32 cellular contexts compared by ENCODE assay signal in the genomic region with DNA sequence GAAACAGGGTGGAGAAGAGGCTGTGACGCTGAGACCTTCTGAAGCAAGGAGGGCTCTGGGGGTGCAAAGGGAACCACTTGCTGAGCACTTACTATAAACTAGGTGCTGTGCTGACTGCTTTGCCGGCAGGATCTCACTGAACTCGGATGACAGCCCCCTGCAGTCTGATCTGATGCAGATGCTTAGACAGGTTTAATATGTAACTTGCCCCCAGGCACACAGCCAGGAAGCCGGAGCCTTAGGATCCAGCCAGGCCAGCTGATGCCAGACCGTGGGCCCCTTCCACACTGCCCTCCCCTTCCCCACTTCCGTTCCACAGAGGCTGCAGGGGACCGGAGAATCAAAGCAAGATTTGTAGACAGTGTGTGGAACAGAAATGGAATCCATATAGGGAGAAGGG. TPM values are rescaled to one million over a fixed set of nuclear protein-coding genes. Genes with fewer than 3 reads are reported as not detected.
DNase-seq lines count a peak whose midpoint lies in the region; ATAC-seq, FAIRE-seq and TF ChIP-seq lines count a peak whose summit lies in the region.
"Had no signal": no experiment of that assay in that cellular context is flagged by ENCODE, and none has a peak within 500 bp of the region (broad histone marks: within the 10 kb centered on the region; RNA-seq: fewer than 3 reads in every experiment).

No MANE protein-coding gene starts in this region.

- peak; percentile 22 to 44 for DNase-seq in A549 (ENCODE audit: low read depth in 1 of 2, low spot score in 1 of 2)
- peak; percentile 4 for DNase-seq in NCI-H69 (lab: John Stamatoyannopoulos, UW)
- peak; percentile 45 for DNase-seq in hepatocyte (ENCODE audit: low spot score)
- DNase-seq in mucosa of gallbladder (ENCODE audit: low spot score): peak; percentile 27
- no peak for DNase-seq in NCI-H2196 treated with DMSO at 0.1 percent for 48 hours (lab: John Stamatoyannopoulos, UW; ENCODE audit: unreplicated experiment)
- DNase-seq in activated CD4-positive, alpha-beta memory T cell treated with anti-CD3 and anti-CD28 coated beads, Interleukin-2, amount 10 ng/mL, durations not matched to agents 7 days and 5 days: no peak
- DNase-seq in breast epithelium (ENCODE audit: low spot score in 2 of 2): no peak
- no peak for DNase-seq in NCI-H1436 (lab: John Stamatoyannopoulos, UW)
- DNase-seq: activated CD4-positive, alpha-beta T cell treated with anti-CD3 and anti-CD28 coated beads, Interleukin-2, amount 10 ng/mL, durations not matched to agents 7 days and 5 days; activated effector memory CD4-positive, alpha-beta T cell treated with Interleukin-2 at 50 U/mL for 16 hours; activated T-cell treated with anti-CD3 and anti-CD28 coated beads, Interleukin-2, amount 50 U/mL, for 1 hour; amygdala; CD4-positive, alpha-beta T cell; DMS153; immature natural killer cell; midbrain; MV-4-11; naive thymus-derived CD8-positive, alpha-beta T cell; NCI-H1436 treated with DMSO at 0.1 percent for 48 hours; NCI-H446; NCI-H774; nucleus accumbens; SJCRH30; stimulated activated naive B cell treated with anti-CD40 and anti-IgM and Interleukin-4, amounts not matched to agents 10 μg/mL and 1 μg/mL and 100 μg/mL, for 72 hours had no signal

- H3K9me3 ChIP-seq in A549: no peaks in the 10 kb centered on the region
- H3K9me3 ChIP-seq in hepatocyte (ENCODE audit: low read depth): no peaks in the 10 kb centered on the region
- H3K9me3 ChIP-seq in breast epithelium: no peaks in the 10 kb centered on the region
- H3K9me3 ChIP-seq: SJCRH30 had no signal

- TF ChIP-seq POLR2A in A549 (IDR thresholded peaks at IDR 0.05; ENCODE audit: low read length): no peak
- no peak for TF ChIP-seq POLR2A in breast epithelium (IDR thresholded peaks at IDR 0.05)

- peak; percentile 44 to 71 for ATAC-seq in A549
- ATAC-seq: activated naive CD4-positive, alpha-beta T cell treated with anti-CD3 and anti-CD28 coated beads, Interleukin-2, amount 50 U/mL, for 72 hours; HCT116; naive thymus-derived CD8-positive, alpha-beta T cell; stimulated activated naive B cell treated with anti-CD40 and anti-IgM and Interleukin-4, amounts not matched to agents 10 μg/mL and 1 μg/mL and 100 μg/mL, for 72 hours had no signal

- H2AFZ ChIP-seq in hepatocyte: no peak overlapping the region

- POLR2A ChIA-PET in A549 (lab: Yijun Ruan, JAX): no interaction called here
- POLR2A ChIA-PET in activated CD4-positive, alpha-beta memory T cell treated with anti-CD3 and anti-CD28 coated beads, Interleukin-2, amount 10 ng/mL, durations not matched to agents 7 days and 5 days (lab: Charles Lee): no interaction called here

- TF ChIP-seq EP300 in A549 (IDR thresholded peaks at IDR 0.05): no peak

- no peaks in the 10 kb centered on the region for H4K20me1 ChIP-seq in hepatocyte (ENCODE audit: insufficient read depth, poor library complexity, severe bottlenecking)

- no peaks in the 10 kb centered on the region for H3K9me2 ChIP-seq in hepatocyte (replicated peaks; ENCODE audit: insufficient read depth)

- H3K4me1 ChIP-seq in A549 (peaks cover 37% of the 10 kb centered on the region), hepatocyte (ENCODE audit: insufficient read depth) (no peaks in the 10 kb centered on the region), breast epithelium (no peaks in the 10 kb centered on the region)
- H3K4me1 ChIP-seq: SJCRH30 had no signal

- no peak for FAIRE-seq in A549 (lab: Jason Lieb, UNC)
- FAIRE-seq: A204.1, GM12891 had no signal

- H3K4me2 ChIP-seq in A549: peak overlapping the region; percentile 47
- no peak overlapping the region for H3K4me2 ChIP-seq in hepatocyte

- H3K79me2 ChIP-seq in hepatocyte: no peaks in the 10 kb centered on the region

- no peak overlapping the region for H3K4me3 ChIP-seq in A549
- H3K4me3 ChIP-seq in hepatocyte: no peak overlapping the region
- H3K4me3 ChIP-seq in breast epithelium: no peak overlapping the region
- H3K4me3 ChIP-seq: SJCRH30, skin epidermis had no signal

- no peaks in the 10 kb centered on the region for H3K9me3 Mint-ChIP-seq in activated CD4-positive, alpha-beta memory T cell treated with anti-CD3 and anti-CD28 coated beads, Interleukin-2, amount 10 ng/mL, durations not matched to agents 7 days and 5 days
- H3K9me3 Mint-ChIP-seq: activated CD4-positive, alpha-beta T cell treated with anti-CD3 and anti-CD28 coated beads, Interleukin-2, amount 10 ng/mL, durations not matched to agents 7 days and 5 days; activated naive CD4-positive, alpha-beta T cell treated with anti-CD3 and anti-CD28 coated beads, Interleukin-2, amount 50 U/mL, for 72 hours; CD4-positive, alpha-beta T cell; immature natural killer cell; naive thymus-derived CD8-positive, alpha-beta T cell; stimulated activated naive B cell treated with anti-CD40 and anti-IgM and Interleukin-4, amounts not matched to agents 10 μg/mL and 1 μg/mL and 100 μg/mL, for 72 hours had no signal

- H3K27me3 Mint-ChIP-seq in activated CD4-positive, alpha-beta memory T cell treated with anti-CD3 and anti-CD28 coated beads, Interleukin-2, amount 10 ng/mL, durations not matched to agents 7 days and 5 days: peaks cover 7% of the 10 kb centered on the region
- H3K27me3 Mint-ChIP-seq: activated CD4-positive, alpha-beta T cell treated with anti-CD3 and anti-CD28 coated beads, Interleukin-2, amount 10 ng/mL, durations not matched to agents 7 days and 5 days had no signal

- TF ChIP-seq RAD21 in A549 (conservative IDR thresholded peaks at IDR 0.05 in 1 of 2, IDR thresholded peaks at IDR 0.05 in 1 of 2): no peak

- no peak overlapping the region for H3K27ac Mint-ChIP-seq in activated CD4-positive, alpha-beta memory T cell treated with anti-CD3 and anti-CD28 coated beads, Interleukin-2, amount 10 ng/mL, durations not matched to agents 7 days and 5 days
- H3K27ac Mint-ChIP-seq: activated CD4-positive, alpha-beta T cell treated with anti-CD3 and anti-CD28 coated beads, Interleukin-2, amount 10 ng/mL, durations not matched to agents 7 days and 5 days; activated naive CD4-positive, alpha-beta T cell treated with anti-CD3 and anti-CD28 coated beads, Interleukin-2, amount 50 U/mL, for 72 hours; CD4-positive, alpha-beta T cell; immature natural killer cell; naive thymus-derived CD8-positive, alpha-beta T cell; stimulated activated naive B cell treated with anti-CD40 and anti-IgM and Interleukin-4, amounts not matched to agents 10 μg/mL and 1 μg/mL and 100 μg/mL, for 72 hours had no signal

- H3K27ac ChIP-seq in A549 (peak overlapping the region; percentile 52 to 91; a peak in 5 of 6 replicates), hepatocyte (no peak overlapping the region), breast epithelium (no peak overlapping the region)
- H3K27ac ChIP-seq: SJCRH30, skin epidermis had no signal

- CTCF ChIA-PET in A549 (lab: Yijun Ruan, JAX): interaction anchor here (1.1 to 2.4 kb wide), 4 partner anchors 12 to 660 kb away, joined by 3 to 13 read pairs (median 4); no protein-coding TSS in a partner anchor
- CTCF ChIA-PET in activated CD4-positive, alpha-beta memory T cell treated with anti-CD3 and anti-CD28 coated beads, Interleukin-2, amount 10 ng/mL, durations not matched to agents 7 days and 5 days (lab: Charles Lee): interaction anchor here (0.6 kb wide), 1 partner anchor 318 kb away, joined by 3 read pairs; no protein-coding TSS in a partner anchor

- 26% methylated on average over 7 of the region's 7 CpGs for WGBS in A549 (ENCODE audit: missing lambda C conversion rate)
- WGBS in hepatocyte (ENCODE audit: low lambda C conversion rate, missing lambda C conversion rate): 24% methylated on average over 7 of the region's 7 CpGs

- no peaks in the 10 kb centered on the region for H3K27me3 ChIP-seq in hepatocyte
- no peaks in the 10 kb centered on the region for H3K27me3 ChIP-seq in breast epithelium

- H3K36me3 Mint-ChIP-seq in activated CD4-positive, alpha-beta memory T cell treated with anti-CD3 and anti-CD28 coated beads, Interleukin-2, amount 10 ng/mL, durations not matched to agents 7 days and 5 days (ENCODE audit: low read depth): no peaks in the 10 kb centered on the region
- H3K36me3 Mint-ChIP-seq: activated naive CD4-positive, alpha-beta T cell treated with anti-CD3 and anti-CD28 coated beads, Interleukin-2, amount 50 U/mL, for 72 hours; immature natural killer cell; naive thymus-derived CD8-positive, alpha-beta T cell; stimulated activated naive B cell treated with anti-CD40 and anti-IgM and Interleukin-4, amounts not matched to agents 10 μg/mL and 1 μg/mL and 100 μg/mL, for 72 hours had no signal

- H3K36me3 ChIP-seq in hepatocyte (replicated peaks; ENCODE audit: insufficient read depth, low read depth) (no peaks in the 10 kb centered on the region), breast epithelium (no peaks in the 10 kb centered on the region)
- H3K36me3 ChIP-seq: SJCRH30 had no signal

- H3K4me3 Mint-ChIP-seq in activated CD4-positive, alpha-beta memory T cell treated with anti-CD3 and anti-CD28 coated beads, Interleukin-2, amount 10 ng/mL, durations not matched to agents 7 days and 5 days: no peak overlapping the region
- H3K4me3 Mint-ChIP-seq: activated CD4-positive, alpha-beta T cell treated with anti-CD3 and anti-CD28 coated beads, Interleukin-2, amount 10 ng/mL, durations not matched to agents 7 days and 5 days; CD4-positive, alpha-beta T cell; immature natural killer cell; naive thymus-derived CD8-positive, alpha-beta T cell; stimulated activated naive B cell treated with anti-CD40 and anti-IgM and Interleukin-4, amounts not matched to agents 10 μg/mL and 1 μg/mL and 100 μg/mL, for 72 hours had no signal

- intact Hi-C loops in breast epithelium (cut with DNase I; ENCODE audit: low total_unique reads): no loop called here

- H3K4me1 Mint-ChIP-seq in activated CD4-positive, alpha-beta memory T cell treated with anti-CD3 and anti-CD28 coated beads, Interleukin-2, amount 10 ng/mL, durations not matched to agents 7 days and 5 days: no peaks in the 10 kb centered on the region
- H3K4me1 Mint-ChIP-seq: activated CD4-positive, alpha-beta T cell treated with anti-CD3 and anti-CD28 coated beads, Interleukin-2, amount 10 ng/mL, durations not matched to agents 7 days and 5 days; immature natural killer cell; naive thymus-derived CD8-positive, alpha-beta T cell had no signal

- TF ChIP-seq CTCF in A549 (IDR thresholded peaks at IDR 0.05) (no peak), hepatocyte (IDR thresholded peaks at IDR 0.05; ENCODE audit: poor library complexity) (no peak), breast epithelium (IDR thresholded peaks at IDR 0.05) (no peak)

TF ChIP-seq in A549, 52 proteins besides CTCF, POLR2A, EP300 and RAD21 (continues in another document):
- no peak for TF ChIP-seq HEYL (CRISPR knock-in tag; IDR thresholded peaks at IDR 0.05)

RNA-seq across cellular contexts. Expression of a gene that starts 23.1 kb away (rescaled TPM):
- polyA plus RNA-seq in A549 (2011; rRNA removed) (not detected in 2 replicates), A549 (2017; fragmentation: RNase III; extraction: RNeasy Plus Mini Kit Qiagen cat#74134 plus additional on column Dnase treatment) (not detected in 3 replicates), hepatocyte (not detected in 2 replicates)
- not detected in 2 replicates for polyA plus RNA-seq in A549 (2012; cell fraction: cytosol; rRNA removed)
- not detected in 2 replicates for polyA plus RNA-seq in A549 (2012; cell fraction: nucleus; rRNA removed)
- polyA minus RNA-seq in A549 (2011; rRNA and poly(A)+ RNA removed): not detected in 2 replicates
- total RNA-seq in hepatocyte (not detected in 2 replicates), mucosa of gallbladder (not detected), breast epithelium (not detected)
- total RNA-seq in activated CD4-positive, alpha-beta memory T cell treated with anti-CD3 and anti-CD28 coated beads, Interleukin-2, amount 10 ng/mL, durations not matched to agents 7 days and 5 days: not detected
- total RNA-seq: activated CD4-positive, alpha-beta T cell treated with anti-CD3 and anti-CD28 coated beads, Interleukin-2, amount 10 ng/mL, durations not matched to agents 7 days and 5 days; activated naive CD4-positive, alpha-beta T cell treated with anti-CD3 and anti-CD28 coated beads, Interleukin-2, amount 50 U/mL, for 72 hours; CD4-positive, alpha-beta T cell; liver; naive thymus-derived CD8-positive, alpha-beta T cell; RPMI7951; SJCRH30; urinary bladder had no signal
- polyA plus RNA-seq: immature natural killer cell; liver; naive thymus-derived CD8-positive, alpha-beta T cell; urinary bladder had no signal

Comparison
In these comparisons a context has a peak if more than half of its experiments do, and no peak if none do; other contexts are left out.
1. DNase-seq: peak in A549 (2 of 2), NCI-H69 (single experiment), hepatocyte (single experiment) and mucosa of gallbladder (single experiment); none in NCI-H2196 treated with DMSO at 0.1 percent for 48 hours (single experiment), activated CD4-positive, alpha-beta memory T cell treated with anti-CD3 and anti-CD28 coated beads, Interleukin-2, amount 10 ng/mL, durations not matched to agents 7 days and 5 days (single experiment), breast epithelium (0 of 2) and NCI-H1436 (single experiment).
2. H3K27ac ChIP-seq: peak in A549 (2 of 2); none in hepatocyte (single experiment) and breast epithelium (0 of 2).